21 cellular contexts compared by ENCODE assay signal in the genomic region with DNA sequence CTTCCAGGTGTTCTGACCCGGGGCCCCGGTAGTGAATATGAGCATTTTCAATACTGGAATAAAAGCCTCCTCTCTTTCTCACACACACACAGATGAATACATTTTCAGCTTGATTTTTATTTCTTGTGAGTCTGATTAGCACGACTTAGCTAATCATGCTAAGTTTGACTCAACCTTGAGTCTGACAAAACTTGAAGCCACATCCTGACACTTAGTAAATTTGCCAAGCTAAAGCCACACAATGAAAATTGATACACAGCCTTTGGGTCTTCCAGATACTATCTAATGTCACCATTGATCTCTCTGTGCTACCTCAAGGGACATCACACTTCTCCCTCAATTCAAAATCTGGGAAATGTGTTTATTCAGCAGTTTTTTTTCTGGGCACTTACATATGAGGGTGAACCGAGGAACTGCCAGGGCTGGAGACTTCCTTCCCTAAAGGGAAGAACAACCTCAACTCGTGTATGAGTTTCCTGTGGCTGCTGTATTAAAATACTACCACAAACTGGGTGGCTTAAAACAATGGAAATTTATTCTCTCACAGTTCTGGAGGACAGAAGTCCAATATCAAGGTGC. TPM values are rescaled to one million over a fixed set of nuclear protein-coding genes. Genes with fewer than 3 reads are reported as not detected.
"Had no signal": no experiment of that assay in that cellular context is flagged by ENCODE, and none has a peak within 500 bp of the region (broad histone marks: within the 10 kb centered on the region; RNA-seq: fewer than 3 reads in every experiment).

No MANE protein-coding gene starts in this region.

- H3K4me3 ChIP-seq: colonic mucosa, skin epidermis, transverse colon had no signal

- H3K27ac ChIP-seq: colonic mucosa, skin epidermis, transverse colon, VCaP had no signal

- H3K9me3 Mint-ChIP-seq: activated naive CD4-positive, alpha-beta T cell treated with anti-CD3 and anti-CD28 coated beads, Interleukin-2, amount 50 U/mL, for 72 hours; activated T-cell treated with anti-CD3 and anti-CD28 coated beads, Interleukin-2, amount 50 U/mL, for 4 hours; natural killer cell had no signal

- H3K4me1 Mint-ChIP-seq: brain, natural killer cell had no signal

- H3K36me3 Mint-ChIP-seq: activated naive CD4-positive, alpha-beta T cell treated with anti-CD3 and anti-CD28 coated beads, Interleukin-2, amount 50 U/mL, for 72 hours; brain; natural killer cell had no signal

- ATAC-seq: activated naive CD4-positive, alpha-beta T cell treated with anti-CD3 and anti-CD28 coated beads, Interleukin-2, amount 50 U/mL, for 72 hours; activated T-cell treated with anti-CD3 and anti-CD28 coated beads, Interleukin-2, amount 50 U/mL, for 4 hours; right cardiac atrium had no signal

- DNase-seq: activated CD4-positive, alpha-beta T cell treated with anti-CD3 and anti-CD28 coated beads for 1 hour; activated CD4-positive, alpha-beta T cell treated with anti-CD3 and anti-CD28 coated beads, Interleukin-2, amount 50 U/mL, for 4 hours; activated effector memory CD4-positive, alpha-beta T cell treated with anti-CD3 and anti-CD28 coated beads, Interleukin-2, amount 50 U/mL, for 16 hours; activated T-cell treated with anti-CD3 and anti-CD28 coated beads, Interleukin-2, amount 50 U/mL, for 4 hours; central memory CD4-positive, alpha-beta T cell; colonic mucosa; foreskin fibroblast; kidney glomerular epithelial cell; mesendoderm; natural killer cell; nucleus accumbens; right cardiac atrium; stimulated activated CD4-positive, alpha-beta T cell treated with anti-CD3 and anti-CD28 coated beads, Interleukin-15, amount 100 ng/mL, for 24 hours; stimulated activated CD4-positive, alpha-beta T cell treated with anti-CD3 and anti-CD28 coated beads, Interleukin-4, amount 100 ng/mL, for 1 hour; stimulated activated naive CD4-positive, alpha-beta T cell; transverse colon had no signal

- H3K4me1 ChIP-seq: colonic mucosa, transverse colon had no signal

- H3K4me3 Mint-ChIP-seq: activated T-cell treated with anti-CD3 and anti-CD28 coated beads, Interleukin-2, amount 50 U/mL, for 4 hours; brain; natural killer cell had no signal

- H3K27ac Mint-ChIP-seq: activated naive CD4-positive, alpha-beta T cell treated with anti-CD3 and anti-CD28 coated beads, Interleukin-2, amount 50 U/mL, for 72 hours; brain; natural killer cell had no signal

- H3K27me3 ChIP-seq: colonic mucosa, transverse colon had no signal

- H3K27me3 Mint-ChIP-seq: brain had no signal

- H3K36me3 ChIP-seq: colonic mucosa, transverse colon had no signal

- H3K9me3 ChIP-seq: colonic mucosa, transverse colon had no signal

RNA-seq across cellular contexts. Expression of a gene that starts 18.6 kb away (rescaled TPM):
- total RNA-seq: activated naive CD4-positive, alpha-beta T cell treated with anti-CD3 and anti-CD28 coated beads, Interleukin-2, amount 50 U/mL, for 72 hours; colonic mucosa; endothelial cell of umbilical vein; natural killer cell had no signal
